ENCODE assay signal across 8 cellular contexts in the genomic region with DNA sequence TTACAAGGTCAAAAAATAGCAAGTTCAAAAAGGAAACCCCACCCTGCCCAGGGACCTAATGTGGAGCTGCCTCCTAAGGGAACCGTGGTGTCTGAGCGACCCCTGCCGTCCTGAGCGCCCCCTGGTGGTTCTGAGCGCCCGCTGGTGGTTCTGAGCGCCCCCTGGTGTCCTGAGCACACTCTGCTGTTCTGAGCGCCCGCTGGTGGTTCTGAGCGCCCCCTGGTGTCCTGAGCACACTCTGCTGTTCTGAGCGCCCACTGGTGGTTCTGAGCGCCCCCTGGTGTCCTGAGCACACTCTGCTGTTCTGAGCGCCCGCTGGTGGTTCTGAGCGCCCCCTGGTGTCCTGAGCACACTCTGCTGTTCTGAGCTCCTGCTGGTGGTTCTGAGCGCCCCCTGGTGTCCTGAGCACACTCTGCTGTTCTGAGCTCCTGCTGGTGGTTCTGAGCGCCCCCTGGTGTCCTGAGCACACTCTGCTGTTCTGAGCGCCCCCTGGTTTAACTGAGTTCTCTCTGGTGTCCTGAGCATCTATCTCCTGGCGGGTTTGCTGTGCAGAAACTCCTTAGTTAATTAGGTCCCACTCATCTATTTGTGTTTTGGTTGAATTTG.
A peak's percentile ranks its signal among the peaks of the same experiment; 100 is the strongest.
DNase-seq lines count a peak whose midpoint lies in the region; ATAC-seq and TF ChIP-seq lines count a peak whose summit lies in the region.
"Not testable (repeated sequence)": the region's sequence is repeated elsewhere in the genome, so short reads cannot be mapped to it uniquely, and the experiment has no call there.

No MANE protein-coding gene starts in this region.

- H3K27me3 ChIP-seq in CD4-positive, alpha-beta T cell (ENCODE audit: control insufficient read depth, insufficient read depth, low read length): not testable (repeated sequence)

- not testable (repeated sequence) for H3K9me3 Mint-ChIP-seq in CD4-positive, alpha-beta T cell; IgD-negative memory B cell; natural killer cell

- CTCF ChIA-PET in CD4-positive, alpha-beta T cell (lab: Charles Lee): interaction anchor here (0.9 to 2.3 kb wide), 9 partner anchors 10 to 247 kb away, joined by 3 to 13 read pairs (median 4); no protein-coding TSS in a partner anchor

- H3K36me3 Mint-ChIP-seq in CD4-positive, alpha-beta T cell (ENCODE audit: low read depth); IgD-negative memory B cell; natural killer cell: not testable (repeated sequence)

- TF ChIP-seq CTCF in CD4-positive, alpha-beta T cell (IDR thresholded peaks at IDR 0.05): peak; percentile 42
- peak; percentile 84 for TF ChIP-seq CTCF in GM20000 (IDR thresholded peaks at IDR 0.05; ENCODE audit: extremely low read depth, missing control alignments)
- TF ChIP-seq CTCF in natural killer cell (IDR thresholded peaks at IDR 0.05): peak; percentile 69

- not testable (repeated sequence) for H3K4me3 Mint-ChIP-seq in CD4-positive, alpha-beta T cell; natural killer cell
- H3K4me3 Mint-ChIP-seq in IgD-negative memory B cell: peak overlapping the region in 1 of 4 donors; percentile 22

- DNase-seq in CD4-positive, alpha-beta T cell: peak in 9 of 10 experiments; percentile 13 to 67 (median 36)
- DNase-seq in GM20000 (ENCODE audit: low spot score) (peak; percentile 34), T-helper 9 cell (peak; percentile 47), natural killer cell (peak; percentile 51)
- DNase-seq in activated T-cell treated with anti-CD3 and anti-CD28 coated beads, Interleukin-2, amount 50 U/mL, for 48 hours: peak; percentile 90
- peak; percentile 11 for DNase-seq in effector CD4-positive, alpha-beta T cell
- DNase-seq in stimulated activated CD8-positive, alpha-beta memory T cell treated with anti-CD3 and anti-CD28 coated beads, Interleukin-15, amount 100 ng/mL, for 48 hours (ENCODE audit: low read depth in 2 of 2): peak; percentile 54 to 72

- H3K27ac ChIP-seq in CD4-positive, alpha-beta T cell (ENCODE audit: low read depth, low read length): not testable (repeated sequence)

- peak overlapping the region; percentile 31 for H3K27ac Mint-ChIP-seq in CD4-positive, alpha-beta T cell
- peak overlapping the region; percentile 56 to 74 (median 57) for H3K27ac Mint-ChIP-seq in IgD-negative memory B cell
- peak overlapping the region in 1 of 2 donors; percentile 50 for H3K27ac Mint-ChIP-seq in natural killer cell

- H3K27me3 Mint-ChIP-seq in CD4-positive, alpha-beta T cell; IgD-negative memory B cell: not testable (repeated sequence)
- peaks cover 13 to 26% of the 10 kb centered on the region in 2 donors for H3K27me3 Mint-ChIP-seq in natural killer cell (ENCODE audit: low read depth in 2 of 2)

- not testable (repeated sequence) for H3K9me3 ChIP-seq in CD4-positive, alpha-beta T cell (ENCODE audit: control insufficient read depth, low read length)

- ATAC-seq in CD4-positive, alpha-beta T cell (ENCODE audit: poor library complexity): peak; percentile 39
- peak in 2 of 3 donors; percentile 50 to 59 for ATAC-seq in natural killer cell

- H3K4me1 Mint-ChIP-seq in CD4-positive, alpha-beta T cell (ENCODE audit: low read depth): peaks cover 30% of the 10 kb centered on the region
- H3K4me1 Mint-ChIP-seq in IgD-negative memory B cell: peaks cover 5 to 27% (median 14%) of the 10 kb centered on the region in 3 donors
- H3K4me1 Mint-ChIP-seq in natural killer cell: peaks cover 12 to 16% of the 10 kb centered on the region in 2 donors

- POLR2A ChIA-PET in CD4-positive, alpha-beta T cell (lab: Charles Lee): interaction anchor here (1.6 kb wide), 1 partner anchor 54 kb away, joined by 4 read pairs; no protein-coding TSS in a partner anchor

- intact Hi-C loops in CD4-positive, alpha-beta T cell (cut with DNase I, micrococcal nuclease): loop anchor here (5.0 to 10.0 kb wide), 3 partner anchors 51 to 103 kb away; no protein-coding TSS in a partner anchor
- intact Hi-C loops in natural killer cell (cut with micrococcal nuclease): not testable (repeated sequence)

Comparison
In these comparisons a context has a peak if more than half of its experiments do, and no peak if none do; other contexts are left out.
1. DNase-seq: peak in every context shown above with its lines; median percentile 90 in activated T-cell treated with anti-CD3 and anti-CD28 coated beads, Interleukin-2, amount 50 U/mL, for 48 hours; 63 in stimulated activated CD8-positive, alpha-beta memory T cell treated with anti-CD3 and anti-CD28 coated beads, Interleukin-15, amount 100 ng/mL, for 48 hours; 51 in natural killer cell; 47 in T-helper 9 cell; 36 in CD4-positive, alpha-beta T cell; 34 in GM20000; 11 in effector CD4-positive, alpha-beta T cell.